10 cellular contexts compared by ENCODE assay signal in genomic region chr17:7575959-7576358, GRCh38. TPM values are rescaled to one million over a fixed set of nuclear protein-coding genes. Genes with fewer than 3 reads are reported as not detected.
A peak's percentile ranks its signal among the peaks of the same experiment; 100 is the strongest.
DNase-seq lines count a peak whose midpoint lies in the region; ATAC-seq and TF ChIP-seq lines count a peak whose summit lies in the region.
"Had no signal": no experiment of that assay in that cellular context is flagged by ENCODE, and none has a peak within 500 bp of the region (broad histone marks: within the 10 kb centered on the region; RNA-seq: fewer than 3 reads in every experiment).

No MANE protein-coding gene starts in this region.

- intact Hi-C loops in CD4-positive, alpha-beta T cell (cut with DNase I, micrococcal nuclease), result no loop called here

- no peaks in the 10 kb centered on the region for H3K9me3 Mint-ChIP-seq in CD4-positive, alpha-beta T cell
- H3K9me3 Mint-ChIP-seq in brain, result peaks cover 0 to 6% (median 0%) of the 10 kb centered on the region in 5 experiments
- peaks cover 0 to 1% (median 0%) of the 10 kb centered on the region in 9 donors for H3K9me3 Mint-ChIP-seq in naive thymus-derived CD8-positive, alpha-beta T cell

- H3K9me3 ChIP-seq in CD4-positive, alpha-beta T cell (ENCODE audit: control insufficient read depth, low read length), result no peaks in the 10 kb centered on the region

- no peaks in the 10 kb centered on the region for H3K27me3 ChIP-seq in CD4-positive, alpha-beta T cell (ENCODE audit: control insufficient read depth, insufficient read depth, low read length)

- peaks cover 88% of the 10 kb centered on the region for H3K36me3 Mint-ChIP-seq in CD4-positive, alpha-beta T cell (ENCODE audit: low read depth)
- peaks cover 74% of the 10 kb centered on the region for H3K36me3 Mint-ChIP-seq in brain
- peaks cover 4 to 73% (median 37%) of the 10 kb centered on the region in 3 donors for H3K36me3 Mint-ChIP-seq in naive thymus-derived CD8-positive, alpha-beta T cell

- H3K4me3 ChIP-seq in NB4 (ENCODE audit: low read depth, low read length), result peak overlapping the region; percentile 99

- DNase-seq in CD4-positive, alpha-beta T cell, result no peak
- DNase-seq in NB4 (ENCODE audit: low read depth), result no peak
- DNase-seq in naive thymus-derived CD8-positive, alpha-beta T cell, result no peak
- DNase-seq in AG08396 (ENCODE audit: low spot score), result no peak
- no peak for DNase-seq in activated effector memory CD4-positive, alpha-beta T cell treated with anti-CD3 and anti-CD28 coated beads, Interleukin-2, amount 50 U/mL, for 16 hours
- DNase-seq in mesenteric fat pad (ENCODE audit: low spot score), result no peak
- DNase-seq: activated gamma-delta T cell treated with Interleukin-2 at 50 U/mL for 16 hours, NCI-H526 had no signal

- H3K27me3 Mint-ChIP-seq in CD4-positive, alpha-beta T cell, result peaks cover 3% of the 10 kb centered on the region
- peaks cover 12% of the 10 kb centered on the region for H3K27me3 Mint-ChIP-seq in brain
- no peaks in the 10 kb centered on the region for H3K27me3 Mint-ChIP-seq in naive thymus-derived CD8-positive, alpha-beta T cell

- POLR2A ChIA-PET in CD4-positive, alpha-beta T cell (lab: Charles Lee), result interaction anchor here (0.6 to 7.0 kb wide), 8 partner anchors 9 to 139 kb away, joined by 3 to 143 read pairs (median 5); partner anchors contain the start of genes FXR2, MPDU1, SENP3 and TP53
- POLR2A ChIA-PET in naive thymus-derived CD8-positive, alpha-beta T cell (lab: Charles Lee), result interaction anchor here (0.7 to 7.4 kb wide), 12 partner anchors 7 to 240 kb away, joined by 3 to 129 read pairs (median 5); partner anchors contain the start of genes ACAP1, FXR2, MPDU1 and POLR2A

- ATAC-seq in CD4-positive, alpha-beta T cell (ENCODE audit: poor library complexity), result no peak
- ATAC-seq in naive thymus-derived CD8-positive, alpha-beta T cell, result no peak
- no peak for ATAC-seq in GM21381 (IDR thresholded peaks at IDR 0.05; ENCODE audit: unreplicated experiment)

- peak overlapping the region; percentile 70 for H3K4me3 Mint-ChIP-seq in CD4-positive, alpha-beta T cell
- H3K4me3 Mint-ChIP-seq in brain, result peak overlapping the region in 4 of 5 experiments; percentile 94 to 99 (median 96)
- H3K4me3 Mint-ChIP-seq in naive thymus-derived CD8-positive, alpha-beta T cell, result peak overlapping the region in 8 of 10 donors; percentile 8 to 100 (median 56)

- CTCF ChIA-PET in CD4-positive, alpha-beta T cell (lab: Charles Lee), result interaction anchor here (0.7 kb wide), 1 partner anchor 112 kb away, joined by 3 read pairs; no protein-coding TSS in a partner anchor

- H3K27ac ChIP-seq in CD4-positive, alpha-beta T cell (ENCODE audit: low read depth, low read length), result no peak overlapping the region

- peaks cover 81% of the 10 kb centered on the region for H3K4me1 Mint-ChIP-seq in CD4-positive, alpha-beta T cell (ENCODE audit: low read depth)
- peaks cover 80% of the 10 kb centered on the region for H3K4me1 Mint-ChIP-seq in brain
- peaks cover 38 to 82% (median 73%) of the 10 kb centered on the region in 4 donors for H3K4me1 Mint-ChIP-seq in naive thymus-derived CD8-positive, alpha-beta T cell

- no peak for TF ChIP-seq POLR2A in NB4 (IDR thresholded peaks at IDR 0.05; ENCODE audit: extremely low read depth, insufficient read length)

- no peak for TF ChIP-seq CTCF in CD4-positive, alpha-beta T cell (IDR thresholded peaks at IDR 0.05)
- TF ChIP-seq CTCF in NB4 (IDR thresholded peaks at IDR 0.05; ENCODE audit: low read depth, low read length) (no peak), brain (conservative IDR thresholded peaks at IDR 0.05) (no peak)

- H3K27ac Mint-ChIP-seq in CD4-positive, alpha-beta T cell, result peak overlapping the region; percentile 99
- H3K27ac Mint-ChIP-seq in brain, result peak overlapping the region in 3 of 5 experiments; percentile 27 to 99 (median 98)
- peak overlapping the region in 6 of 10 donors; percentile 55 to 100 (median 64) for H3K27ac Mint-ChIP-seq in naive thymus-derived CD8-positive, alpha-beta T cell

RNA-seq across cellular contexts. Expression of gene CD68, which starts 3.5 kb away (rescaled TPM):
- under 1 TPM; 0.33 to 0.95 TPM for total RNA-seq in CD4-positive, alpha-beta T cell
- 23.2 TPM for polyA plus RNA-seq in brain (ENCODE audit: insufficient read depth, low read depth, low replicate concordance)
- 1 to 10 TPM; 4.4 to 4.6 TPM for total RNA-seq in naive thymus-derived CD8-positive, alpha-beta T cell
- polyA plus RNA-seq in naive thymus-derived CD8-positive, alpha-beta T cell, result under 1 TPM; 0.15 to 0.59 (median 0.31) TPM
- total RNA-seq in mesenteric fat pad, result 286 TPM

RNA-seq across cellular contexts. Expression of gene MPDU1, which starts 7.7 kb away (rescaled TPM):
- 10 to 100 TPM; 12.0 to 12.9 TPM for total RNA-seq in CD4-positive, alpha-beta T cell
- polyA plus RNA-seq in brain (ENCODE audit: insufficient read depth, low read depth, low replicate concordance), result 148 TPM
- 10 to 100 TPM; 25.6 to 31.8 TPM for total RNA-seq in naive thymus-derived CD8-positive, alpha-beta T cell
- polyA plus RNA-seq in naive thymus-derived CD8-positive, alpha-beta T cell, result 10 to 100 TPM; 33.9 to 48.9 (median 41.3) TPM
- total RNA-seq in mesenteric fat pad, result 55.2 TPM

RNA-seq across cellular contexts. Expression of gene SOX15, which starts 13.9 kb away (rescaled TPM):
- under 1 TPM in 1 of 2 experiments, not detected in 1; 0.30 TPM for total RNA-seq in CD4-positive, alpha-beta T cell
- 5.3 TPM for polyA plus RNA-seq in brain (ENCODE audit: insufficient read depth, low read depth, low replicate concordance)
- under 1 TPM; 0.55 to 0.93 TPM for total RNA-seq in naive thymus-derived CD8-positive, alpha-beta T cell
- polyA plus RNA-seq in naive thymus-derived CD8-positive, alpha-beta T cell, result not detected
- total RNA-seq in mesenteric fat pad, result not detected

RNA-seq across cellular contexts. Expression of gene SENP3, which starts 14.2 kb away (rescaled TPM):
- 10 to 100 TPM; 27.7 to 28.9 TPM for total RNA-seq in CD4-positive, alpha-beta T cell
- polyA plus RNA-seq in brain (ENCODE audit: insufficient read depth, low read depth, low replicate concordance), result 125 TPM
- total RNA-seq in naive thymus-derived CD8-positive, alpha-beta T cell, result 10 to 100 TPM; 48.0 to 56.8 TPM
- 10 to 100 TPM; 13.8 to 14.1 (median 14.0) TPM for polyA plus RNA-seq in naive thymus-derived CD8-positive, alpha-beta T cell
- total RNA-seq in mesenteric fat pad, result 48.7 TPM

RNA-seq across cellular contexts. Expression of gene TNFSF13, which starts 17.4 kb away (rescaled TPM):
- total RNA-seq in CD4-positive, alpha-beta T cell, result 1 to 10 TPM; 1.1 to 1.7 TPM
- 17.3 TPM for polyA plus RNA-seq in brain (ENCODE audit: insufficient read depth, low read depth, low replicate concordance)
- 1 to 10 TPM; 2.9 to 3.0 TPM for total RNA-seq in naive thymus-derived CD8-positive, alpha-beta T cell
- 1 to 10 TPM; 1.2 to 3.7 (median 2.1) TPM for polyA plus RNA-seq in naive thymus-derived CD8-positive, alpha-beta T cell
- total RNA-seq in mesenteric fat pad, result 26.3 TPM

Comparison
In these comparisons a context has a peak if more than half of its experiments do, and no peak if none do; other contexts are left out.
1. RNA of gene CD68, which starts 3.5 kb away (total RNA-seq): 286 TPM in mesenteric fat pad (single experiment); 4.4 to 4.6 TPM in naive thymus-derived CD8-positive, alpha-beta T cell and 0.33 to 0.95 TPM in CD4-positive, alpha-beta T cell; every median in the first group is over 10 times any median in the second.
2. Peak in every context shown above with its lines, with median percentiles within 50 percentile points of each other: H3K27ac Mint-ChIP-seq and H3K4me3 Mint-ChIP-seq.